ENCODE assay signal across 32 cellular contexts in genomic region chr2:156659694-156660093, GRCh38.
"Had no signal": no experiment of that assay in that cellular context is flagged by ENCODE, and none has a peak within 500 bp of the region (broad histone marks: within the 10 kb centered on the region; RNA-seq: fewer than 3 reads in every experiment).

No MANE protein-coding gene starts in this region.

- H3K4me1 Mint-ChIP-seq: nephron progenitor cell; neural crest cell; stimulated activated memory B cell treated with anti-CD40 and anti-IgM and Interleukin-4, amounts not matched to agents 10 μg/mL and 1 μg/mL and 100 μg/mL, for 72 hours; stimulated activated naive CD8-positive, alpha-beta T cell treated with anti-CD3 and anti-CD28 coated beads, Interleukin-15, amount 100 ng/mL, for 72 hours had no signal

- H3K4me2 ChIP-seq: smooth muscle cell had no signal

- H3K79me2 ChIP-seq: parathyroid adenoma had no signal

- H3K27me3 ChIP-seq: ovary, spleen, suprapubic skin, testis, tibial artery, transverse colon, upper lobe of right lung, uterus had no signal

- DNase-seq: naive thymus-derived CD8-positive, alpha-beta T cell; nephron progenitor cell; occipital lobe; ovary; posterior cingulate gyrus; psoas muscle; right cardiac atrium; spleen; stimulated activated CD4-positive, alpha-beta T cell treated with anti-CD3 and anti-CD28 coated beads, Interleukin-12 subunit alpha, Interleukin-12 subunit beta, amount 100 ng/mL, for 4 hours; stimulated activated CD4-positive, alpha-beta T cell treated with anti-CD3 and anti-CD28 coated beads, Interleukin-1b, Interleukin-23, amount 100 ng/mL, for 48 hours; stimulated activated CD4-positive, alpha-beta T cell treated with anti-CD3 and anti-CD28 coated beads, Interleukin-4, amount 100 ng/mL, for 1 hour; stimulated activated CD4-positive, alpha-beta T cell treated with anti-CD3 and anti-CD28 coated beads, Interleukin-4, amount 100 ng/mL, for 4 hours; stimulated activated CD8-positive, alpha-beta memory T cell treated with anti-CD3 and anti-CD28 coated beads, Interleukin-4, amount 100 ng/mL, for 48 hours; stimulated activated naive CD4-positive, alpha-beta T cell; stimulated activated naive CD8-positive, alpha-beta T cell treated with anti-CD3 and anti-CD28 coated beads, Interleukin-15, amount 100 ng/mL, for 72 hours; stimulated activated naive CD8-positive, alpha-beta T cell treated with anti-CD3 and anti-CD28 coated beads, Interleukin-15, Interleukin-2, amounts not matched to agents 100 U/mL and 50 U/mL, for 24 hours; substantia nigra; testis; tibial artery; transverse colon; upper lobe of right lung; uterus had no signal

- H3K36me3 Mint-ChIP-seq: naive thymus-derived CD8-positive, alpha-beta T cell; natural killer cell treated with Interleukin-12 subunit alpha and Interleukin-12 subunit beta and Interleukin-15 and Interleukin-18, amount 100 ng/mL, for 72 hours; stimulated activated memory B cell treated with anti-CD40 and anti-IgM and Interleukin-4, amounts not matched to agents 10 μg/mL and 1 μg/mL and 100 μg/mL, for 72 hours; type B pancreatic cell had no signal

- H3K27me3 Mint-ChIP-seq: progenitor cell of endocrine pancreas; stimulated activated memory B cell treated with anti-CD40 and anti-IgM and Interleukin-4, amounts not matched to agents 10 μg/mL and 1 μg/mL and 100 μg/mL, for 72 hours; stimulated activated naive CD8-positive, alpha-beta T cell treated with anti-CD3 and anti-CD28 coated beads, Interleukin-15, amount 100 ng/mL, for 72 hours; type B pancreatic cell had no signal

- H3K36me3 ChIP-seq: ovary, spleen, suprapubic skin, tibial artery, transverse colon, upper lobe of right lung, uterus had no signal

- H2AFZ ChIP-seq: parathyroid adenoma had no signal

- ATAC-seq: naive thymus-derived CD8-positive, alpha-beta T cell; natural killer cell treated with Interleukin-12 subunit alpha and Interleukin-12 subunit beta and Interleukin-15 and Interleukin-18, amount 100 ng/mL, for 72 hours; psoas muscle; right cardiac atrium; sciatic nerve; stimulated activated memory B cell treated with anti-CD40 and anti-IgM and Interleukin-4, amounts not matched to agents 10 μg/mL and 1 μg/mL and 100 μg/mL, for 72 hours; stimulated activated naive CD8-positive, alpha-beta T cell treated with anti-CD3 and anti-CD28 coated beads, Interleukin-15, amount 100 ng/mL, for 72 hours; stimulated activated naive CD8-positive, alpha-beta T cell treated with anti-CD3 and anti-CD28 coated beads, Interleukin-15, Interleukin-2, amounts not matched to agents 100 U/mL and 50 U/mL, for 24 hours; upper lobe of right lung had no signal

- H3K4me1 ChIP-seq: parathyroid adenoma, psoas muscle, spleen, suprapubic skin, testis, tibial artery, transverse colon, upper lobe of right lung, uterus had no signal

- H3K9ac ChIP-seq: parathyroid adenoma had no signal

- H3K9me3 ChIP-seq: ovary, psoas muscle, spleen, suprapubic skin, testis, tibial artery, transverse colon, upper lobe of right lung, uterus had no signal

- H3K9me3 Mint-ChIP-seq: stimulated activated memory B cell treated with anti-CD40 and anti-IgM and Interleukin-4, amounts not matched to agents 10 μg/mL and 1 μg/mL and 100 μg/mL, for 72 hours; stimulated activated naive CD8-positive, alpha-beta T cell treated with anti-CD3 and anti-CD28 coated beads, Interleukin-15, amount 100 ng/mL, for 72 hours had no signal

- H3K4me3 Mint-ChIP-seq: naive thymus-derived CD8-positive, alpha-beta T cell; natural killer cell treated with Interleukin-12 subunit alpha and Interleukin-12 subunit beta and Interleukin-15 and Interleukin-18, amount 100 ng/mL, for 72 hours; nephron progenitor cell; neural crest cell; stimulated activated memory B cell treated with anti-CD40 and anti-IgM and Interleukin-4, amounts not matched to agents 10 μg/mL and 1 μg/mL and 100 μg/mL, for 72 hours; stimulated activated naive CD8-positive, alpha-beta T cell treated with anti-CD3 and anti-CD28 coated beads, Interleukin-15, amount 100 ng/mL, for 72 hours; type B pancreatic cell had no signal

- H3K4me3 ChIP-seq: ovary, psoas muscle, skin epidermis, smooth muscle cell, spleen, suprapubic skin, testis, tibial artery, transverse colon, upper lobe of right lung, uterus had no signal

- H3K27ac Mint-ChIP-seq: naive thymus-derived CD8-positive, alpha-beta T cell; natural killer cell treated with Interleukin-12 subunit alpha and Interleukin-12 subunit beta and Interleukin-15 and Interleukin-18, amount 100 ng/mL, for 72 hours; nephron progenitor cell; progenitor cell of endocrine pancreas; stimulated activated memory B cell treated with anti-CD40 and anti-IgM and Interleukin-4, amounts not matched to agents 10 μg/mL and 1 μg/mL and 100 μg/mL, for 72 hours; stimulated activated naive CD8-positive, alpha-beta T cell treated with anti-CD3 and anti-CD28 coated beads, Interleukin-15, amount 100 ng/mL, for 72 hours; type B pancreatic cell had no signal

- H3K27ac ChIP-seq: ovary, parathyroid adenoma, psoas muscle, skin epidermis, spleen, suprapubic skin, testis, tibial artery, transverse colon, upper lobe of right lung, uterus had no signal
